In the genomic region with DNA sequence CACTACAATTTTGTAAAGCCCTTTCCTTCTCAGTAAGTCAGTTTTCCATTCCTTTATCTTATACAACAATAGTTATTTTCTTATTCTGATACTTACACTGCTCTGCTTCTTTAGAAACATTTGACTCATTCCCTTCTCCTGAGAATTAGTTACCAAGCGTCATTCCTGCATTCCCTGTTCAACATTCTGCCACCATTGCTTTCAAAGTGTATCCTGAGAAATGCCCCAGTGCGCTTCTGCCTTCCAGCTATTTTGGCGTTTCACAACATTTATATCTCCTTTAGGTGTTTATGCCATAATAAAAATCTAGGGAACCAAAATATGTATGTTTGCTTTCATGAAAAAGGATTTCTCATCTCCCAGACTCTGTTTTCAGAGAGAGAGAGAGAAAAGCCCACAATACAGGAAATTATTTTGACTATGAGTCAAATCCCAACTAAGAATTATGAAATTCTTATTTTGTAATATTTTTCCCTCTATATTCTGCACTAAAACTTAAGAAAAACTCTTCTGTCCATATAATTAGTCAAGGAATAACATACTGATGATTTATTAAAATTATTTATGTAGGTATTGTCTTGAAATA, we compare ENCODE assay signal across 13 cellular contexts.
DNase-seq lines count a peak whose midpoint lies in the region; ATAC-seq, FAIRE-seq and TF ChIP-seq lines count a peak whose summit lies in the region.
"Had no signal": no experiment of that assay in that cellular context is flagged by ENCODE, and none has a peak within 500 bp of the region (broad histone marks: within the 10 kb centered on the region; RNA-seq: fewer than 3 reads in every experiment).

No MANE protein-coding gene starts in this region.

- H3K9me3 ChIP-seq in keratinocyte (ENCODE audit: control insufficient read depth, low read depth, low read length), result no peaks in the 10 kb centered on the region
- H3K9me3 ChIP-seq: HAP-1, upper lobe of right lung had no signal

- ATAC-seq in HG02759 (IDR thresholded peaks at IDR 0.05; ENCODE audit: unreplicated experiment), result no peak
- ATAC-seq in HG03520 (IDR thresholded peaks at IDR 0.05; ENCODE audit: unreplicated experiment), result no peak

- H3K4me2 ChIP-seq in keratinocyte (ENCODE audit: control insufficient read depth, extremely low read depth, insufficient read depth, low read depth, low read length), result peak overlapping the region; percentile 54

- H3K79me2 ChIP-seq in keratinocyte (ENCODE audit: control insufficient read depth, insufficient read depth, low read length), result no peaks in the 10 kb centered on the region

- TF ChIP-seq CTCF in brain (conservative IDR thresholded peaks at IDR 0.05) (no peak), keratinocyte (optimal IDR thresholded peaks at IDR 0.05 in 1 of 3, IDR thresholded peaks at IDR 0.05 in 1 of 3, conservative IDR thresholded peaks at IDR 0.05 in 1 of 3; ENCODE audit: extremely low read depth in 1 of 3, insufficient read depth in 2 of 3, low read length in 3 of 3) (no peak)

- peaks cover 12% of the 10 kb centered on the region for H3K4me1 Mint-ChIP-seq in brain

- H3K4me3 ChIP-seq in keratinocyte (ENCODE audit: control insufficient read depth in 2 of 3, extremely low read depth in 1 of 3, insufficient read depth in 2 of 3, low read depth in 1 of 3, low read length in 3 of 3), result no peak overlapping the region

- H3K27me3 ChIP-seq in keratinocyte (ENCODE audit: control insufficient read depth, extremely low read depth, insufficient read depth, low read length), result no peaks in the 10 kb centered on the region
- H3K27me3 ChIP-seq: upper lobe of right lung had no signal

- FAIRE-seq in keratinocyte (lab: Jason Lieb, UNC), result peak; percentile 17
- FAIRE-seq: colon had no signal

- H3K27ac ChIP-seq in keratinocyte (ENCODE audit: control insufficient read depth, insufficient read depth, low read length), result peak overlapping the region; percentile 79
- H3K27ac ChIP-seq: upper lobe of right lung had no signal

- H3K4me1 ChIP-seq in keratinocyte (ENCODE audit: control insufficient read depth, extremely low read depth, insufficient read depth, low read length), result peaks cover 15% of the 10 kb centered on the region
- H3K4me1 ChIP-seq: upper lobe of right lung had no signal

- no peaks in the 10 kb centered on the region for H3K36me3 ChIP-seq in keratinocyte (ENCODE audit: control insufficient read depth in 2 of 2, extremely low read depth in 1 of 2, insufficient read depth in 2 of 2, low read length in 2 of 2)
- H3K36me3 ChIP-seq: HAP-1, upper lobe of right lung had no signal

- peak overlapping the region; percentile 67 for H2AFZ ChIP-seq in keratinocyte (ENCODE audit: control insufficient read depth, low read length)

- H4K20me1 ChIP-seq in keratinocyte (ENCODE audit: control insufficient read depth, extremely low read depth, insufficient read depth, low read length), result no peaks in the 10 kb centered on the region

- H3K27me3 Mint-ChIP-seq in brain, result no peaks in the 10 kb centered on the region

- dilution Hi-C loops in keratinocyte (cut with MboI; ENCODE audit: extremely low pct_ligation_motif_present, low sequenced_read_pairs), result no loop called here

- H3K27ac Mint-ChIP-seq in brain, result peak overlapping the region in 2 of 5 experiments; percentile 26 to 30
- H3K27ac Mint-ChIP-seq: activated B cell treated with CpG ODN at 0.5 μM for 24 hours; CD4-positive, CD25-positive, alpha-beta regulatory T cell had no signal

- peak; percentile 23 for DNase-seq in AG08395 (ENCODE audit: low spot score)
- DNase-seq in HPDE6-E6E7 (ENCODE audit: extremely low spot score), result peak; percentile 39
- DNase-seq in keratinocyte (ENCODE audit: low read depth, low spot score), result no peak
- DNase-seq in T1000 (lab: John Stamatoyannopoulos, UW), result no peak
- no peak for DNase-seq in Kasumi-1 (lab: John Stamatoyannopoulos, UW)
- DNase-seq: activated B cell treated with CpG ODN at 0.5 μM for 24 hours, upper lobe of right lung had no signal

- peak overlapping the region; percentile 1 to 69 (median 48) for H3K4me3 Mint-ChIP-seq in brain
- H3K4me3 Mint-ChIP-seq: activated B cell treated with CpG ODN at 0.5 μM for 24 hours; CD4-positive, CD25-positive, alpha-beta regulatory T cell had no signal

- no peaks in the 10 kb centered on the region for H3K36me3 Mint-ChIP-seq in brain
- H3K36me3 Mint-ChIP-seq: CD4-positive, CD25-positive, alpha-beta regulatory T cell had no signal

- H3K9me3 Mint-ChIP-seq in brain, result peaks cover 0 to 3% (median 0%) of the 10 kb centered on the region in 5 experiments
- H3K9me3 Mint-ChIP-seq: activated B cell treated with CpG ODN at 0.5 μM for 24 hours had no signal

- H3K9ac ChIP-seq in keratinocyte (ENCODE audit: control insufficient read depth, extremely low read depth, insufficient read depth, low read length), result peak overlapping the region; percentile 55

- H3K9me1 ChIP-seq in keratinocyte (ENCODE audit: control insufficient read depth, extremely low read depth, insufficient read depth, low read length), result no peaks in the 10 kb centered on the region

Comparison
In these comparisons a context has a peak if more than half of its experiments do, and no peak if none do; other contexts are left out.
1. DNase-seq: peak in AG08395 (single experiment) and HPDE6-E6E7 (single experiment); none in keratinocyte (single experiment), T1000 (single experiment) and Kasumi-1 (0 of 2).